In the genomic region with DNA sequence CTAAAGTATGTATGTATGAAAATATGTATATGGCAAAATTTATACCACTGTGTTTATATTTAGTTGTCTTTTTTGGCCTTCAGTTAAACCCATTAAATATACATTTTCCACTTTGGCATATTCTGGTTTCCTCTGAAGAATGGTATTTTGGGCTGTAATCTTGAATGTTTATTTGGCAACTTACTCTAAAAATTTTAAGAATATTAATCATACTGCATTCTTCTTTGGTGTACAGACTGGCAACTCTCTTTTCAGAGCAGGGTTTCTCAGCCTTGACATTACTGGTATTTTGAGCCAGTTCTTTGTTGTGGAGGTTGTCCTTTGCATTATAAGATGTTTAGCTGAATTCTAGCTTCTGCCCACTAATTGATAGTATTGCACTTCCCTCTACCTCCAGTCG, we compare ENCODE assay signal across 18 cellular contexts. TPM values are rescaled to one million over a fixed set of nuclear protein-coding genes. Genes with fewer than 3 reads are reported as not detected.
"Had no signal": no experiment of that assay in that cellular context is flagged by ENCODE, and none has a peak within 500 bp of the region (broad histone marks: within the 10 kb centered on the region; RNA-seq: fewer than 3 reads in every experiment).

No MANE protein-coding gene starts in this region.

- H3K36me3 Mint-ChIP-seq: activated naive CD8-positive, alpha-beta T cell treated with anti-CD3 and anti-CD28 coated beads, Interleukin-2, amount 10 ng/mL, durations not matched to agents 7 days and 5 days; natural killer cell treated with Interleukin-12 subunit alpha and Interleukin-12 subunit beta and Interleukin-15 and Interleukin-18, amount 100 ng/mL, for 72 hours had no signal

- H3K27ac ChIP-seq: heart left ventricle, left lung, sigmoid colon, testis had no signal

- H3K4me3 Mint-ChIP-seq: activated CD4-positive, alpha-beta memory T cell treated with anti-CD3 and anti-CD28 coated beads, Interleukin-2, amount 10 ng/mL, durations not matched to agents 7 days and 5 days; activated naive CD8-positive, alpha-beta T cell treated with anti-CD3 and anti-CD28 coated beads, Interleukin-2, amount 10 ng/mL, durations not matched to agents 7 days and 5 days; activated T-cell treated with anti-CD3 and anti-CD28 coated beads, Interleukin-2, amount 50 U/mL, for 72 hours; natural killer cell treated with Interleukin-12 subunit alpha and Interleukin-12 subunit beta and Interleukin-15 and Interleukin-18, amount 100 ng/mL, for 72 hours had no signal

- ATAC-seq: activated T-cell treated with anti-CD3 and anti-CD28 coated beads, Interleukin-2, amount 50 U/mL, for 72 hours; heart left ventricle; left lung; natural killer cell treated with Interleukin-12 subunit alpha and Interleukin-12 subunit beta and Interleukin-15 and Interleukin-18, amount 100 ng/mL, for 72 hours; stimulated activated naive CD8-positive, alpha-beta T cell treated with anti-CD3 and anti-CD28 coated beads, Interleukin-15, Interleukin-2, amounts not matched to agents 100 U/mL and 50 U/mL, for 24 hours had no signal

- H3K27ac Mint-ChIP-seq: activated CD4-positive, alpha-beta memory T cell treated with anti-CD3 and anti-CD28 coated beads, Interleukin-2, amount 10 ng/mL, durations not matched to agents 7 days and 5 days; activated naive CD8-positive, alpha-beta T cell treated with anti-CD3 and anti-CD28 coated beads, Interleukin-2, amount 10 ng/mL, durations not matched to agents 7 days and 5 days; activated T-cell treated with anti-CD3 and anti-CD28 coated beads, Interleukin-2, amount 50 U/mL, for 72 hours; natural killer cell treated with Interleukin-12 subunit alpha and Interleukin-12 subunit beta and Interleukin-15 and Interleukin-18, amount 100 ng/mL, for 72 hours had no signal

- H3K4me3 ChIP-seq: heart left ventricle, left lung, sigmoid colon, testis had no signal

- H3K4me1 ChIP-seq: heart left ventricle, left lung, sigmoid colon, testis had no signal

- H3K27me3 ChIP-seq: left lung, sigmoid colon, testis had no signal

- H3K36me3 ChIP-seq: heart left ventricle, left lung, sigmoid colon had no signal

- H3K9me3 ChIP-seq: left lung, sigmoid colon, testis had no signal

- H3K4me1 Mint-ChIP-seq: activated CD4-positive, alpha-beta memory T cell treated with anti-CD3 and anti-CD28 coated beads, Interleukin-2, amount 10 ng/mL, durations not matched to agents 7 days and 5 days; activated naive CD8-positive, alpha-beta T cell treated with anti-CD3 and anti-CD28 coated beads, Interleukin-2, amount 10 ng/mL, durations not matched to agents 7 days and 5 days had no signal

- H3K27me3 Mint-ChIP-seq: natural killer cell treated with Interleukin-12 subunit alpha and Interleukin-12 subunit beta and Interleukin-15 and Interleukin-18, amount 100 ng/mL, for 72 hours had no signal

- H3K9me3 Mint-ChIP-seq: activated CD4-positive, alpha-beta memory T cell treated with anti-CD3 and anti-CD28 coated beads, Interleukin-2, amount 10 ng/mL, durations not matched to agents 7 days and 5 days; activated naive CD8-positive, alpha-beta T cell treated with anti-CD3 and anti-CD28 coated beads, Interleukin-2, amount 10 ng/mL, durations not matched to agents 7 days and 5 days; activated T-cell treated with anti-CD3 and anti-CD28 coated beads, Interleukin-2, amount 50 U/mL, for 72 hours; natural killer cell treated with Interleukin-12 subunit alpha and Interleukin-12 subunit beta and Interleukin-15 and Interleukin-18, amount 100 ng/mL, for 72 hours had no signal

- DNase-seq: activated CD4-positive, alpha-beta memory T cell treated with anti-CD3 and anti-CD28 coated beads, Interleukin-2, amount 10 ng/mL, durations not matched to agents 7 days and 5 days; activated CD4-positive, alpha-beta T cell treated with anti-CD3 and anti-CD28 coated beads for 1 hour; activated naive CD8-positive, alpha-beta T cell treated with anti-CD3 and anti-CD28 coated beads, Interleukin-2, amount 10 ng/mL, durations not matched to agents 7 days and 5 days; activated T-cell treated with anti-CD3 and anti-CD28 coated beads, Interleukin-2, amount 50 U/mL, for 72 hours; cortex of kidney; effector memory CD4-positive, alpha-beta T cell; foreskin melanocyte; heart left ventricle; islet precursor cell; left lung; nucleus accumbens; sigmoid colon; stimulated activated CD4-positive, alpha-beta T cell treated with anti-CD3 and anti-CD28 coated beads, Interleukin-2, amount 100 ng/mL, for 48 hours; stimulated activated CD8-positive, alpha-beta memory T cell treated with anti-CD3 and anti-CD28 coated beads, Interleukin-4, amount 100 ng/mL, for 48 hours; stimulated activated naive CD8-positive, alpha-beta T cell treated with anti-CD3 and anti-CD28 coated beads, Interleukin-15, Interleukin-2, amounts not matched to agents 100 U/mL and 50 U/mL, for 24 hours; T1000; testis had no signal

RNA-seq across cellular contexts. Expression of a gene that starts 28.0 kb away (rescaled TPM):
- total RNA-seq: activated CD4-positive, alpha-beta memory T cell treated with anti-CD3 and anti-CD28 coated beads, Interleukin-2, amount 10 ng/mL, durations not matched to agents 7 days and 5 days; activated naive CD8-positive, alpha-beta T cell treated with anti-CD3 and anti-CD28 coated beads, Interleukin-2, amount 10 ng/mL, durations not matched to agents 7 days and 5 days; natural killer cell treated with Interleukin-12 subunit alpha and Interleukin-12 subunit beta and Interleukin-15 and Interleukin-18, amount 100 ng/mL, for 72 hours had no signal
